In the genomic region with DNA sequence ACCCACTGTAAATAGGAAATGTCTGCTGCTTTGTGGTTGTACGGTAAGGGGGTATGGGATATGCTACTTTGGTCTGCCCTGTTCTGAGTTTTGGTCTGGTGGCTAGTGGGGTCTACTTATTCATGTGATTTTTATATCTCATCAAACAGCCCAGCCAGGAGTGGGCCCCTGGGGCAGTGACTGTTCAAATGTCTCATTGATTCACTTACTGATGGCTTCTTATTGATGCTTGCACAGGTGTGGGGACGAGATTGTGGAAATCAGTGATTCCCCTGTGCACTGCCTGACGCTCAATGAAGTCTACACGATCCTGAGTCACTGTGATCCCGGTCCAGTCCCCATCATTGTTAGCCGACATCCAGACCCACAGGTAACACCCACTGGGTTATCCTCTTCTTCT, we compare ENCODE assay signal across 21 cellular contexts. TPM values are rescaled to one million over a fixed set of nuclear protein-coding genes. Genes with fewer than 3 reads are reported as not detected.
DNase-seq lines count a peak whose midpoint lies in the region; ATAC-seq, FAIRE-seq and TF ChIP-seq lines count a peak whose summit lies in the region.
"Had no signal": no experiment of that assay in that cellular context is flagged by ENCODE, and none has a peak within 500 bp of the region (broad histone marks: within the 10 kb centered on the region; RNA-seq: fewer than 3 reads in every experiment).

No MANE protein-coding gene starts in this region.

- TF ChIP-seq POLR2A in GM12892 (IDR thresholded peaks at IDR 0.05; ENCODE audit: low read depth, low read length) = no peak

- H3K36me3 Mint-ChIP-seq in activated naive CD8-positive, alpha-beta T cell = peaks cover 16% of the 10 kb centered on the region
- peaks cover 8% of the 10 kb centered on the region for H3K36me3 Mint-ChIP-seq in natural killer cell treated with Interleukin-12 subunit alpha and Interleukin-12 subunit beta and Interleukin-15 and Interleukin-18, amount 100 ng/mL, for 72 hours

- ATAC-seq in natural killer cell treated with Interleukin-12 subunit alpha and Interleukin-12 subunit beta and Interleukin-15 and Interleukin-18, amount 100 ng/mL, for 72 hours = no peak
- no peak for ATAC-seq in activated CD4-positive, CD25-positive, alpha-beta regulatory T cell treated with anti-CD3 and anti-CD28 coated beads, Interleukin-2, amount 50 U/mL, for 24 hours

- peak; percentile 86 for FAIRE-seq in GM12892 (lab: Jason Lieb, UNC)
- FAIRE-seq: A204.1, islet of Langerhans had no signal

- peaks cover 14% of the 10 kb centered on the region for H3K9me3 Mint-ChIP-seq in activated naive CD8-positive, alpha-beta T cell (ENCODE audit: low read depth)
- H3K9me3 Mint-ChIP-seq in natural killer cell treated with Interleukin-12 subunit alpha and Interleukin-12 subunit beta and Interleukin-15 and Interleukin-18, amount 100 ng/mL, for 72 hours = peaks cover 8% of the 10 kb centered on the region
- H3K9me3 Mint-ChIP-seq: neural crest cell had no signal

- peak overlapping the region; percentile 85 for H3K4me3 Mint-ChIP-seq in activated naive CD8-positive, alpha-beta T cell
- no peak overlapping the region for H3K4me3 Mint-ChIP-seq in natural killer cell treated with Interleukin-12 subunit alpha and Interleukin-12 subunit beta and Interleukin-15 and Interleukin-18, amount 100 ng/mL, for 72 hours
- H3K4me3 Mint-ChIP-seq: neural crest cell had no signal

- no peaks in the 10 kb centered on the region for H3K27me3 Mint-ChIP-seq in activated naive CD8-positive, alpha-beta T cell
- no peaks in the 10 kb centered on the region for H3K27me3 Mint-ChIP-seq in natural killer cell treated with Interleukin-12 subunit alpha and Interleukin-12 subunit beta and Interleukin-15 and Interleukin-18, amount 100 ng/mL, for 72 hours

- peak; percentile 54 for DNase-seq in activated CD8-positive, alpha-beta memory T cell treated with anti-CD3 and anti-CD28 coated beads for 24 hours
- DNase-seq in activated CD8-positive, alpha-beta memory T cell treated with anti-CD3 and anti-CD28 coated beads, Interleukin-2, amount 50 U/mL, for 48 hours = no peak
- DNase-seq in GM12892 (ENCODE audit: insufficient read length) (no peak), caudate nucleus (lab: John Stamatoyannopoulos, UW) (no peak)
- peak; percentile 8 for DNase-seq in natural killer cell treated with Interleukin-12 subunit alpha and Interleukin-12 subunit beta and Interleukin-15 and Interleukin-18, amount 100 ng/mL, for 72 hours (ENCODE audit: low spot score)
- no peak for DNase-seq in stimulated activated naive CD4-positive, alpha-beta T cell (lab: John Stamatoyannopoulos, UW)
- DNase-seq: DND-41, heart right ventricle, Kasumi-1, mammary epithelial cell, NCI-H1105, NCI-H69, stomach, uterus had no signal

- H3K27ac Mint-ChIP-seq in activated naive CD8-positive, alpha-beta T cell = peak overlapping the region; percentile 97
- H3K27ac Mint-ChIP-seq in natural killer cell treated with Interleukin-12 subunit alpha and Interleukin-12 subunit beta and Interleukin-15 and Interleukin-18, amount 100 ng/mL, for 72 hours = peak overlapping the region; percentile 87 to 97

- H3K4me1 Mint-ChIP-seq in activated naive CD8-positive, alpha-beta T cell (ENCODE audit: low read depth) = peaks cover 83% of the 10 kb centered on the region
- H3K4me1 Mint-ChIP-seq in natural killer cell treated with Interleukin-12 subunit alpha and Interleukin-12 subunit beta and Interleukin-15 and Interleukin-18, amount 100 ng/mL, for 72 hours (ENCODE audit: low read depth in 2 of 2) = peaks cover 24 to 43% of the 10 kb centered on the region in 2 donors
- H3K4me1 Mint-ChIP-seq: neural crest cell had no signal

- H3K27ac ChIP-seq in caudate nucleus (ENCODE audit: low read depth, low read length) = no peak overlapping the region
- H3K27ac ChIP-seq: C4-2B, cardiac muscle cell, uterus had no signal

RNA-seq across cellular contexts. Expression of a gene that starts 38.5 kb away (rescaled TPM):
- 4.0 TPM for polyA plus RNA-seq in GM12892 (2012; ENCODE audit: missing spikeins)
- total RNA-seq in natural killer cell treated with Interleukin-12 subunit alpha and Interleukin-12 subunit beta and Interleukin-15 and Interleukin-18, amount 100 ng/mL, for 72 hours = 1 to 10 TPM; 6.2 to 7.8 TPM

Comparison
In these comparisons a context has a peak if more than half of its experiments do, and no peak if none do; other contexts are left out.
1. DNase-seq: peak in activated CD8-positive, alpha-beta memory T cell treated with anti-CD3 and anti-CD28 coated beads for 24 hours (single experiment) and natural killer cell treated with Interleukin-12 subunit alpha and Interleukin-12 subunit beta and Interleukin-15 and Interleukin-18, amount 100 ng/mL, for 72 hours (single experiment); none in activated CD8-positive, alpha-beta memory T cell treated with anti-CD3 and anti-CD28 coated beads, Interleukin-2, amount 50 U/mL, for 48 hours (single experiment), GM12892 (single experiment), stimulated activated naive CD4-positive, alpha-beta T cell (0 of 6) and caudate nucleus (0 of 61).